Comparison of ENCODE assay signal across 12 cellular contexts in the genomic region with DNA sequence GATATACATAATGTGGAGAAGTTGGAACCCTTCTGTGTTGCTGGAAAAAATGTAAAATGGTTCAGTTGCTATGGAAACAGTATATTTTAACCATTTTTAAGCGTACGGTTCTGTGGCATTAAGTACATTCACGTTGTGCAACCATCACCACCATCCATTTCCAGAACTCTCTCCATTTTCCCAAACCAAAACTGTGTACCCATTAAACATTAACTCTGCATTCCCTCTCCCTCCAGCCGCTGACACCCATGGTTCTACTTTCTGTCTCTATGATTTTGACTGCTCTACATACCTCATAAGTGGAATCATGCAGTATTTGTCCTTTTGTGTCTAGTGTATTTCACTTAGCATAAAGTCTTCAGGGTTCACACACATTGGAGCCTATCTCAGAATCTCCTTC.
DNase-seq lines count a peak whose midpoint lies in the region; ATAC-seq and FAIRE-seq lines count a peak whose summit lies in the region.
"Had no signal": no experiment of that assay in that cellular context is flagged by ENCODE, and none has a peak within 500 bp of the region (broad histone marks: within the 10 kb centered on the region; RNA-seq: fewer than 3 reads in every experiment).

No MANE protein-coding gene starts in this region.

- intact Hi-C loops in CD4-positive, alpha-beta memory T cell (cut with micrococcal nuclease): no loop called here

- DNase-seq in CD4-positive, alpha-beta memory T cell: no peak
- DNase-seq in kidney tubule cell (ENCODE audit: low spot score) (peak; percentile 16), urothelium cell line (ENCODE audit: low spot score) (no peak)
- DNase-seq in stimulated activated CD4-positive, alpha-beta T cell treated with anti-CD3 and anti-CD28 coated beads, Interleukin-1b, Interleukin-23, amount 100 ng/mL, for 48 hours: no peak
- DNase-seq in activated naive CD4-positive, alpha-beta T cell treated with anti-CD3 and anti-CD28 coated beads, Interleukin-2, amount 10 ng/mL, durations not matched to agents 7 days and 5 days: no peak
- DNase-seq: DMS53, GF-D8 had no signal

- H3K9me3 ChIP-seq in CD4-positive, alpha-beta memory T cell (ENCODE audit: control insufficient read depth in 1 of 2, low read length in 2 of 2): no peaks in the 10 kb centered on the region
- H3K9me3 ChIP-seq: A549, HAP-1 had no signal

- H3K4me1 Mint-ChIP-seq in CD4-positive, alpha-beta memory T cell: peaks cover 41 to 71% (median 53%) of the 10 kb centered on the region in 4 donors
- H3K4me1 Mint-ChIP-seq in activated T-helper 17 cell treated with anti-CD3 and anti-CD28 coated beads, Interleukin-2, amount 50 U/mL, for 72 hours: peaks cover 46% of the 10 kb centered on the region
- peaks cover 48% of the 10 kb centered on the region for H3K4me1 Mint-ChIP-seq in activated naive CD4-positive, alpha-beta T cell treated with anti-CD3 and anti-CD28 coated beads, Interleukin-2, amount 10 ng/mL, durations not matched to agents 7 days and 5 days
- H3K4me1 Mint-ChIP-seq: CD14-positive monocyte had no signal

- FAIRE-seq in urothelium cell line (lab: Jason Lieb, UNC): peak; percentile 72
- FAIRE-seq: A549, H1 had no signal

- peaks cover 0 to 3% of the 10 kb centered on the region in 2 donors for H3K27me3 Mint-ChIP-seq in CD4-positive, alpha-beta memory T cell
- no peaks in the 10 kb centered on the region for H3K27me3 Mint-ChIP-seq in activated T-helper 17 cell treated with anti-CD3 and anti-CD28 coated beads, Interleukin-2, amount 50 U/mL, for 72 hours
- H3K27me3 Mint-ChIP-seq in activated naive CD4-positive, alpha-beta T cell treated with anti-CD3 and anti-CD28 coated beads, Interleukin-2, amount 10 ng/mL, durations not matched to agents 7 days and 5 days: no peaks in the 10 kb centered on the region

- H3K4me3 ChIP-seq in CD4-positive, alpha-beta memory T cell (ENCODE audit: low read length in 2 of 2): no peak overlapping the region
- H3K4me3 ChIP-seq: A549, HAP-1 had no signal

- peak overlapping the region in 1 of 8 donors; percentile 32 for H3K4me3 Mint-ChIP-seq in CD4-positive, alpha-beta memory T cell
- peak overlapping the region; percentile 66 for H3K4me3 Mint-ChIP-seq in activated T-helper 17 cell treated with anti-CD3 and anti-CD28 coated beads, Interleukin-2, amount 50 U/mL, for 72 hours
- H3K4me3 Mint-ChIP-seq in activated naive CD4-positive, alpha-beta T cell treated with anti-CD3 and anti-CD28 coated beads, Interleukin-2, amount 10 ng/mL, durations not matched to agents 7 days and 5 days: no peak overlapping the region
- H3K4me3 Mint-ChIP-seq: CD14-positive monocyte had no signal

- H3K36me3 ChIP-seq in CD4-positive, alpha-beta memory T cell (ENCODE audit: insufficient read depth, low read length): no peaks in the 10 kb centered on the region
- H3K36me3 ChIP-seq: HAP-1 had no signal

- peaks cover 51% of the 10 kb centered on the region for H3K4me1 ChIP-seq in CD4-positive, alpha-beta memory T cell (ENCODE audit: insufficient read depth, low read length)
- H3K4me1 ChIP-seq: A549, HAP-1 had no signal

- peaks cover 0 to 2% of the 10 kb centered on the region in 2 donors for H3K36me3 Mint-ChIP-seq in CD4-positive, alpha-beta memory T cell
- H3K36me3 Mint-ChIP-seq in activated T-helper 17 cell treated with anti-CD3 and anti-CD28 coated beads, Interleukin-2, amount 50 U/mL, for 72 hours (ENCODE audit: low read depth): peaks cover 7% of the 10 kb centered on the region
- H3K36me3 Mint-ChIP-seq in activated naive CD4-positive, alpha-beta T cell treated with anti-CD3 and anti-CD28 coated beads, Interleukin-2, amount 10 ng/mL, durations not matched to agents 7 days and 5 days: peaks cover 11% of the 10 kb centered on the region

- H3K27ac ChIP-seq in CD4-positive, alpha-beta memory T cell (ENCODE audit: low read depth, low read length): no peak overlapping the region
- H3K27ac ChIP-seq: A549 had no signal

- POLR2A ChIA-PET in CD4-positive, alpha-beta memory T cell (lab: Charles Lee; ENCODE audit: partially characterized antibody): interaction anchor here (1.0 to 1.2 kb wide), 2 partner anchors 10 to 20 kb away, joined by 3 to 4 read pairs; no protein-coding TSS in a partner anchor

- no peak for ATAC-seq in activated T-helper 17 cell treated with anti-CD3 and anti-CD28 coated beads, Interleukin-2, amount 50 U/mL, for 72 hours (replicated peaks)
- ATAC-seq: A549 had no signal

- no peaks in the 10 kb centered on the region for H3K27me3 ChIP-seq in CD4-positive, alpha-beta memory T cell (ENCODE audit: insufficient read depth, low read length)

- peaks cover 0 to under 1% (median 0%) of the 10 kb centered on the region in 8 donors for H3K9me3 Mint-ChIP-seq in CD4-positive, alpha-beta memory T cell
- no peaks in the 10 kb centered on the region for H3K9me3 Mint-ChIP-seq in activated T-helper 17 cell treated with anti-CD3 and anti-CD28 coated beads, Interleukin-2, amount 50 U/mL, for 72 hours
- peaks cover 9% of the 10 kb centered on the region for H3K9me3 Mint-ChIP-seq in activated naive CD4-positive, alpha-beta T cell treated with anti-CD3 and anti-CD28 coated beads, Interleukin-2, amount 10 ng/mL, durations not matched to agents 7 days and 5 days

- CTCF ChIA-PET in CD4-positive, alpha-beta memory T cell (lab: Charles Lee; ENCODE audit: partially characterized antibody): interaction anchor here (0.7 kb wide), 1 partner anchor 70 kb away, joined by 3 read pairs; no protein-coding TSS in a partner anchor
- CTCF ChIA-PET in activated naive CD4-positive, alpha-beta T cell treated with anti-CD3 and anti-CD28 coated beads, Interleukin-2, amount 10 ng/mL, durations not matched to agents 7 days and 5 days (lab: Charles Lee): interaction anchor here (1.1 kb wide), 1 partner anchor 63 kb away, joined by 3 read pairs; no protein-coding TSS in a partner anchor

- H3K27ac Mint-ChIP-seq in CD4-positive, alpha-beta memory T cell: peak overlapping the region in 4 of 7 donors; percentile 18 to 89 (median 64)
- H3K27ac Mint-ChIP-seq in activated T-helper 17 cell treated with anti-CD3 and anti-CD28 coated beads, Interleukin-2, amount 50 U/mL, for 72 hours: no peak overlapping the region
- H3K27ac Mint-ChIP-seq in activated naive CD4-positive, alpha-beta T cell treated with anti-CD3 and anti-CD28 coated beads, Interleukin-2, amount 10 ng/mL, durations not matched to agents 7 days and 5 days: no peak overlapping the region
- H3K27ac Mint-ChIP-seq: CD14-positive monocyte had no signal

Comparison
In these comparisons a context has a peak if more than half of its experiments do, and no peak if none do; other contexts are left out.
1. H3K27ac Mint-ChIP-seq: peak in CD4-positive, alpha-beta memory T cell (4 of 7); none in activated T-helper 17 cell treated with anti-CD3 and anti-CD28 coated beads, Interleukin-2, amount 50 U/mL, for 72 hours (single experiment) and activated naive CD4-positive, alpha-beta T cell treated with anti-CD3 and anti-CD28 coated beads, Interleukin-2, amount 10 ng/mL, durations not matched to agents 7 days and 5 days (single experiment).